10 cellular contexts compared by ENCODE assay signal in the genomic region with DNA sequence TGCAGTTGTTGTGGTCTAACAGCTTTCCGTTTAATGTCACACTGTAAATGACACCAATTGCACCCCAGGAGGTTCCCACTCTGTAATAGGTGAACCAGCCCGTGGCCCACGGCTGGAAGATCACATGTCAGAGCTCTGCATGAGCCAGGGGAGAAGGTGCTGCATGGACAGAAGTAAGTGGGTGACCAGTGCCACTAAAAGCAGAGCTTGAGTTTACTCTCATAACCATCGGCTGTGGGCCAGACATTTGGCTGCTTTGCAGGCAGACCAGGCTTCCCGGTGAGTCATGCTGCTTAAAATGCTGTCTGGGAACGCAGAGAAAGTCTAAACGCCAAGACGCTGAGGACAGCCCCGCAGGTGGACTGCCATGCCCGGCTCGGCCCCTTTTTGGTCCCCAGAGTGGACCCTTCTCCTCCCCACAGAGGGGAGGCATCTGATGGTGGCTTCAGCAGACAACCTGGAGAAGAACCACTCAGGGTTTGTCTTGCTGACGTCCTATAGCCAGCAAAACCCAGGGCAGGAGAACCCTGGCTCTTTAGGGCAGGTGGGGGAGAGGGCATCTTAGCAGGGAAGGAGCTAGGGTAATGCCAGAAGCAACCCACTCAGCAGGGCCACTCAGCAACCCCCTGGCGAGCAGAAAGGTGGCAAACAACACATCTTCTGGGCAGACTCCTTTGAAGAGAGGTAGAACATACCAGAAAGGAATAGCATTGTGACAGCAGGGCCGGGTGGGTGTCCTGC. TPM values are rescaled to one million over a fixed set of nuclear protein-coding genes. Genes with fewer than 3 reads are reported as not detected.
DNase-seq lines count a peak whose midpoint lies in the region; ATAC-seq, FAIRE-seq and TF ChIP-seq lines count a peak whose summit lies in the region.
"Had no signal": no experiment of that assay in that cellular context is flagged by ENCODE, and none has a peak within 500 bp of the region (broad histone marks: within the 10 kb centered on the region; RNA-seq: fewer than 3 reads in every experiment).

No MANE protein-coding gene starts in this region.

- H3K27me3 ChIP-seq in heart right ventricle = no peaks in the 10 kb centered on the region
- no peaks in the 10 kb centered on the region for H3K27me3 ChIP-seq in sigmoid colon

- no peak for TF ChIP-seq EP300 in sigmoid colon (IDR thresholded peaks at IDR 0.05)

- peak; percentile 56 for DNase-seq in GM04503 (ENCODE audit: low read depth)
- DNase-seq in astrocyte of the cerebellum (ENCODE audit: low read depth) = peak; percentile 81
- peak; percentile 61 to 78 for DNase-seq in heart right ventricle
- DNase-seq in sigmoid colon = peak; percentile 91
- DNase-seq in GM19239 (ENCODE audit: insufficient read length, low spot score) = no peak
- no peak for DNase-seq in HPDE6-E6E7 (ENCODE audit: extremely low spot score)
- no peak for DNase-seq in stimulated activated CD4-positive, alpha-beta T cell treated with anti-CD3 and anti-CD28 coated beads, Interleukin-15, amount 100 ng/mL, for 24 hours
- DNase-seq: activated T-cell treated with anti-CD3 and anti-CD28 coated beads, Interleukin-2, amount 50 U/mL, for 4 hours; SHP77 had no signal

- in situ Hi-C loops in astrocyte of the cerebellum (cut with HindIII; ENCODE audit: low sequenced_read_pairs) = no loop called here

- intact Hi-C loops in heart right ventricle (cut with DNase I) = loop anchor here in 6 of 10 donors (5.0 to 10.0 kb wide), 3 partner anchors 46 to 63 kb away; a partner anchor contains a TSS
- intact Hi-C loops in sigmoid colon (cut with DNase I) = no loop called here

- TF ChIP-seq CTCF in astrocyte of the cerebellum (IDR thresholded peaks at IDR 0.05; ENCODE audit: low read depth, low read length, missing control alignments) = no peak
- TF ChIP-seq CTCF in heart right ventricle (IDR thresholded peaks at IDR 0.05) = no peak
- no peak for TF ChIP-seq CTCF in sigmoid colon (IDR thresholded peaks at IDR 0.05)

- H3K36me3 ChIP-seq in heart right ventricle (peaks cover 0 to 77% (median 17%) of the 10 kb centered on the region in 9 donors), sigmoid colon (peaks cover 6 to 46% (median 29%) of the 10 kb centered on the region in 4 donors)

- 52 to 55% methylated on average over 14 of the region's 14 CpGs for WGBS in heart right ventricle, 2 donors
- 60 to 77% methylated on average over 14 of the region's 14 CpGs for WGBS in sigmoid colon, 2 donors

- no peaks in the 10 kb centered on the region for H3K9me3 ChIP-seq in heart right ventricle
- H3K9me3 ChIP-seq in sigmoid colon = no peaks in the 10 kb centered on the region

- H3K4me3 ChIP-seq in astrocyte of the cerebellum (ENCODE audit: low read depth, low read length) = no peak overlapping the region
- H3K4me3 ChIP-seq in heart right ventricle = no peak overlapping the region
- H3K4me3 ChIP-seq in sigmoid colon = no peak overlapping the region

- H3K27ac ChIP-seq in heart right ventricle (peak overlapping the region in 9 of 10 donors; percentile 21 to 81 (median 71)), sigmoid colon (peak overlapping the region; percentile 72 to 89 (median 76))

- peaks cover 18 to 62% (median 58%) of the 10 kb centered on the region in 9 donors for H3K4me1 ChIP-seq in heart right ventricle
- peaks cover 0 to 60% (median 44%) of the 10 kb centered on the region in 4 donors for H3K4me1 ChIP-seq in sigmoid colon

- peak; percentile 71 to 89 (median 86) for ATAC-seq in heart right ventricle
- ATAC-seq in GM19452 (IDR thresholded peaks at IDR 0.05; ENCODE audit: unreplicated experiment) = no peak
- ATAC-seq: activated T-cell treated with anti-CD3 and anti-CD28 coated beads, Interleukin-2, amount 50 U/mL, for 4 hours had no signal

- TF ChIP-seq POLR2A in sigmoid colon (IDR thresholded peaks at IDR 0.05) = no peak

- no peak for FAIRE-seq in GM19239 (lab: Jason Lieb, UNC)

RNA-seq across cellular contexts. Expression of a gene that starts 7.3 kb away (rescaled TPM):
- total RNA-seq in heart right ventricle = 10 to 100 TPM; 35.5 to 47.8 (median 39.0) TPM
- polyA plus RNA-seq in heart right ventricle = 10 to 100 TPM; 23.3 to 44.7 TPM
- total RNA-seq in sigmoid colon = 10 to 100 TPM; 46.6 to 86.7 (median 66.6) TPM
- polyA plus RNA-seq in sigmoid colon = 10 to 100 TPM; 26.4 to 61.2 (median 28.9) TPM

RNA-seq across cellular contexts. Expression of a gene that starts 15.6 kb away (rescaled TPM):
- 10 to 100 TPM; 27.3 to 95.3 (median 44.4) TPM for total RNA-seq in heart right ventricle
- polyA plus RNA-seq in heart right ventricle = 100 to 1,000 TPM in 1 of 2 donors, 10 to 100 TPM in 1; 53.0 to 102 TPM
- total RNA-seq in sigmoid colon = 10 to 100 TPM; 41.1 to 76.2 (median 51.0) TPM
- polyA plus RNA-seq in sigmoid colon = 10 to 100 TPM in 2 of 3 donors, 1 to 10 TPM in 1; 5.4 to 40.9 (median 16.2) TPM

Comparison
In these comparisons a context has a peak if more than half of its experiments do, and no peak if none do; other contexts are left out.
1. DNase-seq: peak in GM04503 (single experiment), astrocyte of the cerebellum (single experiment), heart right ventricle (2 of 2) and sigmoid colon (single experiment); none in GM19239 (single experiment), HPDE6-E6E7 (single experiment) and stimulated activated CD4-positive, alpha-beta T cell treated with anti-CD3 and anti-CD28 coated beads, Interleukin-15, amount 100 ng/mL, for 24 hours (single experiment).